ENCODE assay signal across 2 cellular contexts in the genomic region with DNA sequence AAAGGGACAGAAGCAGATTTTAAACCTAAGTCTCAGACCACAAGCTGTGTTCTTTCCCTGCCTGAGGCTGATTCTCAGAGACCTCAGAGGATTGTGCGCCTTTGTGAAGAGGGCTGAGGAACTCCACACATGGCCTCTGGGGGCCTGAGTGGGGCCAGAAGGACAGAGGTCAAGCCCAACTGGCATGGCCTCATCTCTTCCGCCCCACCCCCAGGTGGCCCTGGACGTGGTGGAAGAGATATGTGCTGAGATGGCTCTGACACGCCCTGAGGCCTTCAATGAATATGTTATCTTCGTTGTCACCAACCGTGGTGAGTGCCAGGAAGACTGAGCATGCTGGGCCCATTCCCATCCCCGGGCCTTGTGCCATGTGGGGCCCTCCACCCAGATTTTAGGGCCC.
TF ChIP-seq lines count a peak whose summit lies in the region.

No MANE protein-coding gene starts in this region.

TF ChIP-seq in HepG2, 621 proteins besides CTCF, POLR2A, EP300 and RAD21:
- TF ChIP-seq, protein P1, sequence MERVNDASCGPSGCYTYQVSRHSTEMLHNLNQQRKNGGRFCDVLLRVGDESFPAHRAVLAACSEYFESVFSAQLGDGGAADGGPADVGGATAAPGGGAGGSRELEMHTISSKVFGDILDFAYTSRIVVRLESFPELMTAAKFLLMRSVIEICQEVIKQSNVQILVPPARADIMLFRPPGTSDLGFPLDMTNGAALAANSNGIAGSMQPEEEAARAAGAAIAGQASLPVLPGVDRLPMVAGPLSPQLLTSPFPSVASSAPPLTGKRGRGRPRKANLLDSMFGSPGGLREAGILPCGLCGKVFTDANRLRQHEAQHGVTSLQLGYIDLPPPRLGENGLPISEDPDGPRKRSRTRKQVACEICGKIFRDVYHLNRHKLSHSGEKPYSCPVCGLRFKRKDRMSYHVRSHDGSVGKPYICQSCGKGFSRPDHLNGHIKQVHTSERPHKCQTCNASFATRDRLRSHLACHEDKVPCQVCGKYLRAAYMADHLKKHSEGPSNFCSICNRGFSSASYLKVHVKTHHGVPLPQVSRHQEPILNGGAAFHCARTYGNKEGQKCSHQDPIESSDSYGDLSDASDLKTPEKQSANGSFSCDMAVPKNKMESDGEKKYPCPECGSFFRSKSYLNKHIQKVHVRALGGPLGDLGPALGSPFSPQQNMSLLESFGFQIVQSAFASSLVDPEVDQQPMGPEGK (CRISPR knock-in tag; IDR thresholded peaks at IDR 0.05): 0 out of 2 replicates have a peak, but pooled peaks have one; percentile 33
- TF ChIP-seq RFXAP (CRISPR knock-in tag; IDR thresholded peaks at IDR 0.05; ENCODE audit: borderline replicate concordance) (no peak), GATA4 (IDR thresholded peaks at IDR 0.05; ENCODE audit: borderline replicate concordance, low read depth) (no peak), ZNF780A (CRISPR knock-in tag; IDR thresholded peaks at IDR 0.05) (no peak), BRCA1 (CRISPR knock-in tag; IDR thresholded peaks at IDR 0.05) (no peak), HDAC1 (CRISPR knock-in tag; IDR thresholded peaks at IDR 0.05) (0 out of 2 replicates have a peak, but pooled peaks have one; percentile 19), NR2F2 (IDR thresholded peaks at IDR 0.05; ENCODE audit: borderline replicate concordance, low read depth) (0 out of 2 replicates have a peak, but pooled peaks have one; percentile 34), PPARG (CRISPR knock-in tag; conservative IDR thresholded peaks at IDR 0.05) (0 out of 2 replicates have a peak, but pooled peaks have one; percentile 19), ZMYM2 (CRISPR knock-in tag; IDR thresholded peaks at IDR 0.05) (no peak), NR2F6 (IDR thresholded peaks at IDR 0.05) (peak; percentile 38; the same call in 1 of the 2 replicates), NR2F6 (CRISPR knock-in tag; IDR thresholded peaks at IDR 0.05) (0 out of 2 replicates have a peak, but pooled peaks have one; percentile 46)
- TF ChIP-seq, protein P2, sequence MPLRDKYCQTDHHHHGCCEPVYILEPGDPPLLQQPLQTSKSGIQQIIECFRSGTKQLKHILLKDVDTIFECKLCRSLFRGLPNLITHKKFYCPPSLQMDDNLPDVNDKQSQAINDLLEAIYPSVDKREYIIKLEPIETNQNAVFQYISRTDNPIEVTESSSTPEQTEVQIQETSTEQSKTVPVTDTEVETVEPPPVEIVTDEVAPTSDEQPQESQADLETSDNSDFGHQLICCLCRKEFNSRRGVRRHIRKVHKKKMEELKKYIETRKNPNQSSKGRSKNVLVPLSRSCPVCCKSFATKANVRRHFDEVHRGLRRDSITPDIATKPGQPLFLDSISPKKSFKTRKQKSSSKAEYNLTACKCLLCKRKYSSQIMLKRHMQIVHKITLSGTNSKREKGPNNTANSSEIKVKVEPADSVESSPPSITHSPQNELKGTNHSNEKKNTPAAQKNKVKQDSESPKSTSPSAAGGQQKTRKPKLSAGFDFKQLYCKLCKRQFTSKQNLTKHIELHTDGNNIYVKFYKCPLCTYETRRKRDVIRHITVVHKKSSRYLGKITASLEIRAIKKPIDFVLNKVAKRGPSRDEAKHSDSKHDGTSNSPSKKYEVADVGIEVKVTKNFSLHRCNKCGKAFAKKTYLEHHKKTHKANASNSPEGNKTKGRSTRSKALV (CRISPR knock-in tag; IDR thresholded peaks at IDR 0.05): no peak

TF ChIP-seq in K562, 482 proteins besides CTCF, POLR2A, EP300 and RAD21:
- TF ChIP-seq, protein P1 (CRISPR knock-in tag; IDR thresholded peaks at IDR 0.05; ENCODE audit: borderline replicate concordance): no peak
- TF ChIP-seq MEIS2 (IDR thresholded peaks at IDR 0.05; ENCODE audit: partially characterized antibody) (peak; percentile 12), SAFB (IDR thresholded peaks at IDR 0.05; ENCODE audit: borderline replicate concordance, low read depth, low read length) (no peak), MYNN (IDR thresholded peaks at IDR 0.05) (0 out of 2 replicates have a peak, but pooled peaks have one; percentile 50), MYNN (CRISPR knock-in tag; IDR thresholded peaks at IDR 0.05) (no peak), ZBTB7A (IDR thresholded peaks at IDR 0.05; ENCODE audit: borderline replicate concordance, control insufficient read depth, low read depth, low read length) (peak; percentile 20; the same call in 1 of the 2 replicates), ZNF780A (CRISPR knock-in tag; IDR thresholded peaks at IDR 0.05) (no peak), OTX1 (CRISPR knock-in tag; IDR thresholded peaks at IDR 0.05) (no peak), CHCHD3 (CRISPR knock-in tag; IDR thresholded peaks at IDR 0.05) (no peak), TCF3 (CRISPR knock-in tag; IDR thresholded peaks at IDR 0.05) (peak; percentile 26), CREM (IDR thresholded peaks at IDR 0.05; ENCODE audit: low read depth) (peak; percentile 31; the same call in 1 of the 2 replicates), TRIM28 (IDR thresholded peaks at IDR 0.05) (no peak), ZFP36 (IDR thresholded peaks at IDR 0.05; ENCODE audit: low read depth, low read length, partially characterized antibody) (peak; percentile 24), KAT7 (CRISPR knock-in tag; IDR thresholded peaks at IDR 0.05; ENCODE audit: borderline replicate concordance) (no peak), CBFA2T3 (IDR thresholded peaks at IDR 0.05) (peak; percentile 44), CTBP1 (IDR thresholded peaks at IDR 0.05; ENCODE audit: borderline replicate concordance) (peak; percentile 26; the same call in 1 of the 2 replicates), NR2C1 (IDR thresholded peaks at IDR 0.05) (peak; percentile 50), NR2C1 (tag; IDR thresholded peaks at IDR 0.05) (peak; percentile 53; the same call in 1 of the 2 replicates), NEUROD1 (IDR thresholded peaks at IDR 0.05; ENCODE audit: borderline replicate concordance, low read depth, low read length, partially characterized antibody) (no peak), NR2C2 (CRISPR knock-in tag; IDR thresholded peaks at IDR 0.05) (no peak), NR2C2 (tag; IDR thresholded peaks at IDR 0.05) (peak; percentile 23; the same call in 1 of the 2 replicates), JUN (IDR thresholded peaks at IDR 0.05; ENCODE audit: borderline replicate concordance, low read depth, low read length) (no peak), JUN (CRISPR knock-in tag; IDR thresholded peaks at IDR 0.05; ENCODE audit: borderline replicate concordance) (no peak), ZBTB12 (CRISPR knock-in tag; IDR thresholded peaks at IDR 0.05) (no peak), TAF1 (IDR thresholded peaks at IDR 0.05; ENCODE audit: control insufficient read depth, extremely low read depth, insufficient read depth, low read length, severe bottlenecking) (no peak), ZNF592 (IDR thresholded peaks at IDR 0.05) (peak; percentile 40; the same call in 1 of the 2 replicates), RCOR1 (IDR thresholded peaks at IDR 0.05; ENCODE audit: borderline replicate concordance in 1 of 2, low read depth in 2 of 2, low read length in 2 of 2) (0 out of 4 replicates have a peak, but pooled peaks of 1 of the 2 experiments have one; percentile 24)
- TF ChIP-seq, protein P3, sequence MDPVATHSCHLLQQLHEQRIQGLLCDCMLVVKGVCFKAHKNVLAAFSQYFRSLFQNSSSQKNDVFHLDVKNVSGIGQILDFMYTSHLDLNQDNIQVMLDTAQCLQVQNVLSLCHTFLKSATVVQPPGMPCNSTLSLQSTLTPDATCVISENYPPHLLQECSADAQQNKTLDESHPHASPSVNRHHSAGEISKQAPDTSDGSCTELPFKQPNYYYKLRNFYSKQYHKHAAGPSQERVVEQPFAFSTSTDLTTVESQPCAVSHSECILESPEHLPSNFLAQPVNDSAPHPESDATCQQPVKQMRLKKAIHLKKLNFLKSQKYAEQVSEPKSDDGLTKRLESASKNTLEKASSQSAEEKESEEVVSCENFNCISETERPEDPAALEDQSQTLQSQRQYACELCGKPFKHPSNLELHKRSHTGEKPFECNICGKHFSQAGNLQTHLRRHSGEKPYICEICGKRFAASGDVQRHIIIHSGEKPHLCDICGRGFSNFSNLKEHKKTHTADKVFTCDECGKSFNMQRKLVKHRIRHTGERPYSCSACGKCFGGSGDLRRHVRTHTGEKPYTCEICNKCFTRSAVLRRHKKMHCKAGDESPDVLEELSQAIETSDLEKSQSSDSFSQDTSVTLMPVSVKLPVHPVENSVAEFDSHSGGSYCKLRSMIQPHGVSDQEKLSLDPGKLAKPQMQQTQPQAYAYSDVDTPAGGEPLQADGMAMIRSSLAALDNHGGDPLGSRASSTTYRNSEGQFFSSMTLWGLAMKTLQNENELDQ (CRISPR knock-in tag; IDR thresholded peaks at IDR 0.05; ENCODE audit: borderline replicate concordance): no peak
- TF ChIP-seq, protein P4, sequence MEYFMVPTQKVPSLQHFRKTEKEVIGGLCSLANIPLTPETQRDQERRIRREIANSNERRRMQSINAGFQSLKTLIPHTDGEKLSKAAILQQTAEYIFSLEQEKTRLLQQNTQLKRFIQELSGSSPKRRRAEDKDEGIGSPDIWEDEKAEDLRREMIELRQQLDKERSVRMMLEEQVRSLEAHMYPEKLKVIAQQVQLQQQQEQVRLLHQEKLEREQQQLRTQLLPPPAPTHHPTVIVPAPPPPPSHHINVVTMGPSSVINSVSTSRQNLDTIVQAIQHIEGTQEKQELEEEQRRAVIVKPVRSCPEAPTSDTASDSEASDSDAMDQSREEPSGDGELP (CRISPR knock-in tag; IDR thresholded peaks at IDR 0.05; ENCODE audit: borderline replicate concordance): 0 out of 2 replicates have a peak, but pooled peaks have one; percentile 19
